In the genomic region with DNA sequence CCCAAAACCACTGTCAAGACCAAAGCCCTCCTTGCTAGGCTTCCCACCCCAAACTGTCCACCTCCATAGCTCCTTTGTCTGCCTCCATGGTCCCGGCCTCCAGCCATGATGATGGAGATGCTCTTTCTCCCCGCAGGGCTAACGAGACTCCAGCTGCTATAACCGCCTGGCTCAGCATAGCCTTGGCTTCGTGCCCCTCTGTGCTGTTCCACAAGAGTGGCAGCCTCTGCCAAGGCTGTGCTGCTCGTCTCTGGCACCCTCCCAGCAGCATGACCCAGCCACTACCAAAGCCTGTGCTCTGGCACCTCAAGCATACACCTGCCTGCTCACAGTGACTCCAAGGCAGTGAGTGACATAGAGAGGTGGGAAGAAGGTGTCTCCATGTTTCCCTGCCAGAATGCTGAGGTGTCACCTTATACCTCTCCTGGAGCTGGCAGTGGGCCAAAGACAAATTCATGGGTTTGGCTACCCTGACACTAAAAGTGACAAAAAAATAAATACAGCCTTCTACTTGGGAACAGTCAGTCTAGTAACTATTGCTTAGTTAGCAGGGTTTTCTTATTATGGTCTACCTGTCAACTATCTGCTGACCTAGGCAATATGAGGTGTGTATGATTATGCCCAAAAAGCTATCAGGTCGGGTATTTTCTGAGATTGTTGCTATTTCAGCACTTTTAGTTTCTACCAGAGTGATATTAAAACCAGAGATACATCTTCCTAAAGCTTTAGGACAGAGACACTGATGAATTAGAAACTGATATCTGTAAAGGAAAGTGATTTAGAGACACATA, we compare ENCODE assay signal across 11 cellular contexts. TPM values are rescaled to one million over a fixed set of nuclear protein-coding genes. Genes with fewer than 3 reads are reported as not detected.
A peak's percentile ranks its signal among the peaks of the same experiment; 100 is the strongest.
DNase-seq lines count a peak whose midpoint lies in the region; ATAC-seq and TF ChIP-seq lines count a peak whose summit lies in the region.
"Had no signal": no experiment of that assay in that cellular context is flagged by ENCODE, and none has a peak within 500 bp of the region (broad histone marks: within the 10 kb centered on the region; RNA-seq: fewer than 3 reads in every experiment).

No MANE protein-coding gene starts in this region.

- H3K36me3 ChIP-seq in BLaER1, result no peaks in the 10 kb centered on the region
- H3K36me3 ChIP-seq in IMR-90 (ENCODE audit: control insufficient read depth, insufficient read depth, low read length), result no peaks in the 10 kb centered on the region
- no peaks in the 10 kb centered on the region for H3K36me3 ChIP-seq in body of pancreas (replicated peaks in 1 of 2; ENCODE audit: insufficient read depth in 1 of 2, low read depth in 2 of 2)

- H4K20me1 ChIP-seq in BLaER1, result no peaks in the 10 kb centered on the region
- no peaks in the 10 kb centered on the region; the same call in 1 of the 2 replicates for H4K20me1 ChIP-seq in IMR-90 (ENCODE audit: insufficient read depth, low read length)

- no peak overlapping the region for H4K91ac ChIP-seq in IMR-90 (ENCODE audit: insufficient read depth, low read depth, low read length)

- TF ChIP-seq CTCF in IMR-90 (conservative IDR thresholded peaks at IDR 0.05; ENCODE audit: low read depth, low read length), result no peak
- no peak for TF ChIP-seq CTCF in body of pancreas (IDR thresholded peaks at IDR 0.05)

- H3K4ac ChIP-seq in IMR-90 (ENCODE audit: low read depth, low read length), result no peak overlapping the region

- peaks cover 43% of the 10 kb centered on the region for H3K4me1 ChIP-seq in BLaER1
- H3K4me1 ChIP-seq in IMR-90 (ENCODE audit: control insufficient read depth, insufficient read depth, low read length), result no peaks in the 10 kb centered on the region
- no peaks in the 10 kb centered on the region for H3K4me1 ChIP-seq in body of pancreas

- H2BK15ac ChIP-seq in IMR-90 (ENCODE audit: low read depth, low read length), result no peak overlapping the region

- no peak overlapping the region for H3K4me3 ChIP-seq in BLaER1
- H3K4me3 ChIP-seq in IMR-90 (ENCODE audit: insufficient read depth, low read depth, low read length), result no peak overlapping the region
- no peak overlapping the region for H3K4me3 ChIP-seq in body of pancreas

- in situ Hi-C loops in IMR-90 (cut with MboI; ENCODE audit: low sequenced_read_pairs), result no loop called here

- CTCF ChIA-PET in IMR-90 (lab: Yijun Ruan, JAX), result no interaction called here

- H3K56ac ChIP-seq in IMR-90 (ENCODE audit: extremely low read depth, insufficient read depth, low read length), result no peak overlapping the region

- no peak overlapping the region for H2BK20ac ChIP-seq in IMR-90 (ENCODE audit: low read depth, low read length)

- no peak overlapping the region for H2AFZ ChIP-seq in IMR-90 (replicated peaks; ENCODE audit: low read length, poor library complexity)

- no peak for DNase-seq in IMR-90
- DNase-seq in body of pancreas, result peak; percentile 44 to 87 (median 74)
- peak; percentile 81 for DNase-seq in mesenteric fat pad (ENCODE audit: low spot score)
- DNase-seq in NCI-H1048 (lab: John Stamatoyannopoulos, UW), result no peak
- DNase-seq in HT-29 (ENCODE audit: low spot score), result no peak
- DNase-seq in activated T-cell treated with anti-CD3 and anti-CD28 coated beads, Interleukin-2, amount 50 U/mL, for 1 hour, result no peak

- TF ChIP-seq POLR2A in IMR-90 (IDR thresholded peaks at IDR 0.05; ENCODE audit: low read depth, low read length) (no peak), body of pancreas (IDR thresholded peaks at IDR 0.05) (no peak)

- no peak overlapping the region for H3K9ac ChIP-seq in BLaER1
- H3K9ac ChIP-seq in IMR-90 (ENCODE audit: low read depth, low read length), result no peak overlapping the region
- H3K9ac ChIP-seq: KMS-11 had no signal

- WGBS in IMR-90 (ENCODE audit: extremely low coverage in 2 of 2, insufficient read length in 1 of 2), 2 experiments, result no CpG with 5 or more reads among the region's 7 CpGs
- 23% methylated on average over 6 to 7 of the region's 7 CpGs for WGBS in body of pancreas, 2 donors

- H4K8ac ChIP-seq in IMR-90 (ENCODE audit: low read depth in 2 of 2, low read length in 2 of 2), result no peak overlapping the region

- no peak overlapping the region for H2BK120ac ChIP-seq in IMR-90 (ENCODE audit: low read depth, low read length)

- no TSS peak for BruUV-seq in IMR-90 (replicated peaks; lab: Mats Ljungman, UMichigan)

- no peak for TF ChIP-seq RAD21 in IMR-90 (IDR thresholded peaks at IDR 0.05; ENCODE audit: low read length)

- H3K27ac ChIP-seq in BLaER1 (peak overlapping the region; percentile 57; the same call in 1 of the 2 replicates), IMR-90 (ENCODE audit: insufficient read depth, low read length) (no peak overlapping the region), body of pancreas (no peak overlapping the region)
- H3K27ac ChIP-seq: KMS-11 had no signal

- dilution Hi-C loops in IMR-90 (cut with HindIII; ENCODE audit: low sequenced_read_pairs, unreplicated experiment), result no loop called here

- H3K14ac ChIP-seq in IMR-90 (replicated peaks; ENCODE audit: low read depth, low read length), result no peak overlapping the region

- H3K23ac ChIP-seq in IMR-90 (ENCODE audit: low read depth, low read length), result no peak overlapping the region

- no peaks in the 10 kb centered on the region for H3K79me1 ChIP-seq in IMR-90 (ENCODE audit: low read depth in 1 of 2, low read length in 2 of 2)

- no peak overlapping the region for H2AK5ac ChIP-seq in IMR-90 (ENCODE audit: low read depth, low read length)

- intact Hi-C loops in IMR-90 (cut with micrococcal nuclease) (no loop called here), body of pancreas (cut with DNase I) (no loop called here)

- no peak overlapping the region for H2BK5ac ChIP-seq in IMR-90 (ENCODE audit: low read depth, low read length, poor library complexity, severe bottlenecking)

- peak overlapping the region; percentile 59 for H3K4me2 ChIP-seq in BLaER1
- no peak overlapping the region for H3K4me2 ChIP-seq in IMR-90 (ENCODE audit: low read depth, low read length)
- H3K4me2 ChIP-seq: KMS-11 had no signal

- H3K27me3 ChIP-seq in BLaER1 (no peaks in the 10 kb centered on the region), IMR-90 (ENCODE audit: control insufficient read depth, insufficient read depth, low read length) (peaks cover 11% of the 10 kb centered on the region), body of pancreas (no peaks in the 10 kb centered on the region)

- POLR2A ChIA-PET in IMR-90 (lab: Charles Lee; ENCODE audit: unreplicated experiment), result no interaction called here

- H3K9me1 ChIP-seq in IMR-90 (ENCODE audit: insufficient read depth, low read length), result no peaks in the 10 kb centered on the region

- no peak overlapping the region for H3K18ac ChIP-seq in IMR-90 (ENCODE audit: low read depth, low read length)

- H2AK9ac ChIP-seq in IMR-90 (replicated peaks; ENCODE audit: low read depth, low read length, poor library complexity), result no peak overlapping the region

- ATAC-seq in IMR-90 (ENCODE audit: low read depth), result no peak
- ATAC-seq in body of pancreas, result peak; percentile 64
- ATAC-seq in HG03280 (IDR thresholded peaks at IDR 0.05; ENCODE audit: unreplicated experiment), result no peak

- H4K5ac ChIP-seq in IMR-90 (ENCODE audit: low read depth, low read length), result no peak overlapping the region

- H3K9me3 ChIP-seq in BLaER1 (no peaks in the 10 kb centered on the region), IMR-90 (ENCODE audit: control insufficient read depth, insufficient read depth, low read length) (no peaks in the 10 kb centered on the region), body of pancreas (no peaks in the 10 kb centered on the region)

TF ChIP-seq in IMR-90, 13 proteins besides CTCF, POLR2A, EP300 and RAD21:
- TF ChIP-seq NFE2L2 (IDR thresholded peaks at IDR 0.05; ENCODE audit: low read depth, low read length), result no peak
- no peak for TF ChIP-seq FOS (IDR thresholded peaks at IDR 0.05; ENCODE audit: low read depth, low read length)
- TF ChIP-seq, protein P1, sequence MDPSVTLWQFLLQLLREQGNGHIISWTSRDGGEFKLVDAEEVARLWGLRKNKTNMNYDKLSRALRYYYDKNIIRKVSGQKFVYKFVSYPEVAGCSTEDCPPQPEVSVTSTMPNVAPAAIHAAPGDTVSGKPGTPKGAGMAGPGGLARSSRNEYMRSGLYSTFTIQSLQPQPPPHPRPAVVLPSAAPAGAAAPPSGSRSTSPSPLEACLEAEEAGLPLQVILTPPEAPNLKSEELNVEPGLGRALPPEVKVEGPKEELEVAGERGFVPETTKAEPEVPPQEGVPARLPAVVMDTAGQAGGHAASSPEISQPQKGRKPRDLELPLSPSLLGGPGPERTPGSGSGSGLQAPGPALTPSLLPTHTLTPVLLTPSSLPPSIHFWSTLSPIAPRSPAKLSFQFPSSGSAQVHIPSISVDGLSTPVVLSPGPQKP (IDR thresholded peaks at IDR 0.05; ENCODE audit: borderline replicate concordance, low read depth, low read length), result no peak
- TF ChIP-seq BHLHE40 (IDR thresholded peaks at IDR 0.05; ENCODE audit: low read depth, low read length), result no peak
- peak; percentile 89 for TF ChIP-seq MAFK (IDR thresholded peaks at IDR 0.05; ENCODE audit: low read depth, low read length)
- no peak for TF ChIP-seq MXI1 (IDR thresholded peaks at IDR 0.05; ENCODE audit: borderline replicate concordance, low read depth, low read length)

RNA-seq across cellular contexts. Expression of a gene that starts 16.1 kb away (rescaled TPM):
- total RNA-seq in IMR-90 (2012; rRNA removed) (not detected in 2 replicates), body of pancreas (1 to 10 TPM in 1 of 2 donors, not detected in 1; 1.3 TPM), mesenteric fat pad (not detected)
- polyA plus RNA-seq in IMR-90 (2012; rRNA removed), result not detected in 2 replicates
- polyA plus RNA-seq in IMR-90 (2012; cell fraction: cytosol; rRNA removed), result not detected in 2 replicates
- not detected in 2 replicates for polyA plus RNA-seq in IMR-90 (2012; cell fraction: nucleus; rRNA removed; ENCODE audit: low replicate concordance)
- total RNA-seq in HT-29 (2014; rRNA removed; shearing (Covaris generic)), result not detected in 2 replicates
- total RNA-seq: OCI-LY7, progenitor cell of endocrine pancreas had no signal

RNA-seq across cellular contexts. Expression of a gene that starts 17.6 kb away (rescaled TPM):
- total RNA-seq in IMR-90 (2012; rRNA removed), result not detected in 2 replicates
- not detected in 2 replicates for polyA plus RNA-seq in IMR-90 (2012; rRNA removed)
- polyA plus RNA-seq in IMR-90 (2012; cell fraction: cytosol; rRNA removed), result not detected in 2 replicates
- polyA plus RNA-seq in IMR-90 (2012; cell fraction: nucleus; rRNA removed; ENCODE audit: low replicate concordance), result not detected in 2 replicates
- not detected for total RNA-seq in body of pancreas
- not detected for total RNA-seq in mesenteric fat pad
- total RNA-seq in HT-29 (2014; rRNA removed; shearing (Covaris generic)), result not detected in 2 replicates
- total RNA-seq: OCI-LY7, progenitor cell of endocrine pancreas had no signal

RNA-seq across cellular contexts. Expression of a gene that starts 33.2 kb away (rescaled TPM):
- not detected in 2 replicates for total RNA-seq in IMR-90 (2012; rRNA removed)
- polyA plus RNA-seq in IMR-90 (2012; rRNA removed), result not detected in 2 replicates
- polyA plus RNA-seq in IMR-90 (2012; cell fraction: cytosol; rRNA removed), result not detected in 2 replicates
- polyA plus RNA-seq in IMR-90 (2012; cell fraction: nucleus; rRNA removed; ENCODE audit: low replicate concordance), result not detected in 2 replicates
- total RNA-seq in body of pancreas, result not detected
- total RNA-seq in mesenteric fat pad, result not detected
- total RNA-seq in HT-29 (2014; rRNA removed; shearing (Covaris generic)), result not detected in 2 replicates
- total RNA-seq: OCI-LY7, progenitor cell of endocrine pancreas had no signal

RNA-seq across cellular contexts. Expression of a gene that starts 45.7 kb away (rescaled TPM):
- total RNA-seq in IMR-90 (2012; rRNA removed), result not detected in 2 replicates
- polyA plus RNA-seq in IMR-90 (2012; rRNA removed), result not detected in 2 replicates
- not detected in 2 replicates for polyA plus RNA-seq in IMR-90 (2012; cell fraction: cytosol; rRNA removed)
- not detected in 2 replicates for polyA plus RNA-seq in IMR-90 (2012; cell fraction: nucleus; rRNA removed; ENCODE audit: low replicate concordance)
- not detected for total RNA-seq in body of pancreas
- not detected for total RNA-seq in mesenteric fat pad
- total RNA-seq in HT-29 (2014; rRNA removed; shearing (Covaris generic)), result not detected in 2 replicates
- total RNA-seq: OCI-LY7, progenitor cell of endocrine pancreas had no signal

Comparison
In these comparisons a context has a peak if more than half of its experiments do, and no peak if none do; other contexts are left out.
1. DNase-seq: peak in body of pancreas (4 of 4) and mesenteric fat pad (single experiment); none in IMR-90 (single experiment), NCI-H1048 (single experiment), HT-29 (single experiment) and activated T-cell treated with anti-CD3 and anti-CD28 coated beads, Interleukin-2, amount 50 U/mL, for 1 hour (single experiment).